In the genomic region with DNA sequence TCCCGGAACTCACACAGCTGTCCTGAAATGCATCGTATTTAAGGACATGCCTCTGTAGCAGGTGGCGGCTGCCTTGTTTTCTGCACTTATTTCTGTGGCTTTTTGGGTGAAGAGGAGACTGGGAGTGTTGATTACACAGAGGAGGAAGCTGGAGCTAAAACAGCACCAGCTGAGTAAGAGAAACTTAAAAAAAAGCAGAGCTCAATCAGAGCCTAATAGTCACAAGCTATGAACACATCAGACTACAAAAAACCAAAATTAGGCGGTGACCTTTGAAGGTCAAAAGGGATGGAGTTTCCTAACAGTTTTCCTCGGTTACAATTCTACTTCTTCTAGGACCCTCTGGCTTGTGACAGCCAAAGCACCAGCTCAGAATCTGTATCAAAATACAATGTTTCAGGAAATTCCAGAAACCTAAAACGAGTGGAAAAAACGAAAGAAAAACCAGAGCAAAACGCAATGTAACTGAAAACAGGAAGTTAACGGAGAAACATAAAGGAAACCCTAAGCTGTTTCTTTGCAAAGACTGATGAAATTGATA, we compare ENCODE assay signal across 8 cellular contexts. TPM values are rescaled to one million over a fixed set of nuclear protein-coding genes. Genes with fewer than 3 reads are reported as not detected.
A peak's percentile ranks its signal among the peaks of the same experiment; 100 is the strongest.
DNase-seq lines count a peak whose midpoint lies in the region; ATAC-seq and TF ChIP-seq lines count a peak whose summit lies in the region.

No MANE protein-coding gene starts in this region.

- H3K27ac Mint-ChIP-seq in activated T-cell treated with anti-CD3 and anti-CD28 coated beads, Interleukin-2, amount 50 U/mL, for 72 hours = peak overlapping the region; percentile 99
- peak overlapping the region; percentile 86 for H3K27ac Mint-ChIP-seq in activated naive CD8-positive, alpha-beta T cell treated with anti-CD3 and anti-CD28 coated beads, Interleukin-2, amount 50 U/mL, for 24 hours
- peak overlapping the region; percentile 87 to 98 for H3K27ac Mint-ChIP-seq in natural killer cell treated with Interleukin-12 subunit alpha and Interleukin-12 subunit beta and Interleukin-15 and Interleukin-18, amount 100 ng/mL, for 72 hours

- H3K9me3 Mint-ChIP-seq in activated T-cell treated with anti-CD3 and anti-CD28 coated beads, Interleukin-2, amount 50 U/mL, for 72 hours = no peaks in the 10 kb centered on the region
- H3K9me3 Mint-ChIP-seq in activated naive CD8-positive, alpha-beta T cell treated with anti-CD3 and anti-CD28 coated beads, Interleukin-2, amount 50 U/mL, for 24 hours = no peaks in the 10 kb centered on the region
- peaks cover 3% of the 10 kb centered on the region for H3K9me3 Mint-ChIP-seq in natural killer cell treated with Interleukin-12 subunit alpha and Interleukin-12 subunit beta and Interleukin-15 and Interleukin-18, amount 100 ng/mL, for 72 hours

- no peak for DNase-seq in activated T-cell treated with anti-CD3 and anti-CD28 coated beads, Interleukin-2, amount 50 U/mL, for 72 hours
- no peak for DNase-seq in activated T-cell treated with anti-CD3 and anti-CD28 coated beads for 4 hours
- no peak for DNase-seq in activated naive CD8-positive, alpha-beta T cell treated with anti-CD3 and anti-CD28 coated beads, Interleukin-2, amount 50 U/mL, for 24 hours
- DNase-seq in natural killer cell treated with Interleukin-12 subunit alpha and Interleukin-12 subunit beta and Interleukin-15 and Interleukin-18, amount 100 ng/mL, for 72 hours (ENCODE audit: low spot score) = no peak
- no peak for DNase-seq in WERI-Rb-1
- DNase-seq in DMS 273 treated with DMSO at 0.1 percent for 48 hours (lab: John Stamatoyannopoulos, UW) = no peak
- DNase-seq in activated CD4-positive, CD25-positive, alpha-beta regulatory T cell treated with anti-CD3 and anti-CD28 coated beads, Interleukin-2, amount 50 U/mL, for 72 hours = no peak

- no peak overlapping the region for H3K4me3 ChIP-seq in WERI-Rb-1 (ENCODE audit: low read depth, low read length)

- H3K27me3 ChIP-seq in WERI-Rb-1 (ENCODE audit: insufficient read depth, low read depth, severe bottlenecking) = no peaks in the 10 kb centered on the region

- H3K27me3 Mint-ChIP-seq in activated T-cell treated with anti-CD3 and anti-CD28 coated beads, Interleukin-2, amount 50 U/mL, for 72 hours (ENCODE audit: low read depth) = no peaks in the 10 kb centered on the region
- no peaks in the 10 kb centered on the region for H3K27me3 Mint-ChIP-seq in activated naive CD8-positive, alpha-beta T cell treated with anti-CD3 and anti-CD28 coated beads, Interleukin-2, amount 50 U/mL, for 24 hours
- H3K27me3 Mint-ChIP-seq in natural killer cell treated with Interleukin-12 subunit alpha and Interleukin-12 subunit beta and Interleukin-15 and Interleukin-18, amount 100 ng/mL, for 72 hours = no peaks in the 10 kb centered on the region

- H3K4me3 Mint-ChIP-seq in activated T-cell treated with anti-CD3 and anti-CD28 coated beads, Interleukin-2, amount 50 U/mL, for 72 hours = peak overlapping the region; percentile 82 to 93
- peak overlapping the region; percentile 81 for H3K4me3 Mint-ChIP-seq in activated naive CD8-positive, alpha-beta T cell treated with anti-CD3 and anti-CD28 coated beads, Interleukin-2, amount 50 U/mL, for 24 hours
- peak overlapping the region; percentile 75 for H3K4me3 Mint-ChIP-seq in natural killer cell treated with Interleukin-12 subunit alpha and Interleukin-12 subunit beta and Interleukin-15 and Interleukin-18, amount 100 ng/mL, for 72 hours

- peaks cover 5 to 9% of the 10 kb centered on the region in 2 donors for H3K36me3 Mint-ChIP-seq in activated T-cell treated with anti-CD3 and anti-CD28 coated beads, Interleukin-2, amount 50 U/mL, for 72 hours (ENCODE audit: insufficient read depth in 2 of 2)
- H3K36me3 Mint-ChIP-seq in activated naive CD8-positive, alpha-beta T cell treated with anti-CD3 and anti-CD28 coated beads, Interleukin-2, amount 50 U/mL, for 24 hours (ENCODE audit: low read depth) = peaks cover 12% of the 10 kb centered on the region
- peaks cover 4% of the 10 kb centered on the region for H3K36me3 Mint-ChIP-seq in natural killer cell treated with Interleukin-12 subunit alpha and Interleukin-12 subunit beta and Interleukin-15 and Interleukin-18, amount 100 ng/mL, for 72 hours

- TF ChIP-seq CTCF in WERI-Rb-1 (IDR thresholded peaks at IDR 0.05; ENCODE audit: low read depth, low read length) = no peak

- peak; percentile 41 for ATAC-seq in activated T-cell treated with anti-CD3 and anti-CD28 coated beads, Interleukin-2, amount 50 U/mL, for 72 hours (replicated peaks in 1 of 2)
- ATAC-seq in HG03342 (IDR thresholded peaks at IDR 0.05; ENCODE audit: unreplicated experiment) = peak; percentile 56
- ATAC-seq in activated naive CD8-positive, alpha-beta T cell treated with anti-CD3 and anti-CD28 coated beads, Interleukin-2, amount 50 U/mL, for 24 hours = peak; percentile 72
- ATAC-seq in natural killer cell treated with Interleukin-12 subunit alpha and Interleukin-12 subunit beta and Interleukin-15 and Interleukin-18, amount 100 ng/mL, for 72 hours = peak; percentile 49 to 57

- peaks cover 74% of the 10 kb centered on the region for H3K4me1 Mint-ChIP-seq in activated T-cell treated with anti-CD3 and anti-CD28 coated beads, Interleukin-2, amount 50 U/mL, for 72 hours (ENCODE audit: low read depth)
- H3K4me1 Mint-ChIP-seq in activated naive CD8-positive, alpha-beta T cell treated with anti-CD3 and anti-CD28 coated beads, Interleukin-2, amount 50 U/mL, for 24 hours = peaks cover 60% of the 10 kb centered on the region
- H3K4me1 Mint-ChIP-seq in natural killer cell treated with Interleukin-12 subunit alpha and Interleukin-12 subunit beta and Interleukin-15 and Interleukin-18, amount 100 ng/mL, for 72 hours (ENCODE audit: low read depth in 2 of 2) = peaks cover 57 to 82% of the 10 kb centered on the region in 2 donors

- H3K27ac ChIP-seq in WERI-Rb-1 = no peak overlapping the region

- H3K36me3 ChIP-seq in WERI-Rb-1 = no peaks in the 10 kb centered on the region

- no peaks in the 10 kb centered on the region for H3K9me3 ChIP-seq in WERI-Rb-1 (ENCODE audit: severe bottlenecking)

RNA-seq across cellular contexts. Expression of gene PRKX, which starts 13.5 kb away (rescaled TPM):
- 10 to 100 TPM; 80.6 to 98.5 TPM for total RNA-seq in activated T-cell treated with anti-CD3 and anti-CD28 coated beads, Interleukin-2, amount 50 U/mL, for 72 hours
- total RNA-seq in natural killer cell treated with Interleukin-12 subunit alpha and Interleukin-12 subunit beta and Interleukin-15 and Interleukin-18, amount 100 ng/mL, for 72 hours = 100 to 1,000 TPM; 109 to 177 TPM
